In genomic region chr17:75506888-75507287, GRCh38 we compare ENCODE assay signal across 20 cellular contexts. TPM values are rescaled to one million over a fixed set of nuclear protein-coding genes. Genes with fewer than 3 reads are reported as not detected.
DNase-seq lines count a peak whose midpoint lies in the region; ATAC-seq and TF ChIP-seq lines count a peak whose summit lies in the region.
"Had no signal": no experiment of that assay in that cellular context is flagged by ENCODE, and none has a peak within 500 bp of the region (broad histone marks: within the 10 kb centered on the region; RNA-seq: fewer than 3 reads in every experiment).

No MANE protein-coding gene starts in this region.

- H3K4me3 ChIP-seq in lower lobe of right lung: no peak overlapping the region
- H3K4me3 ChIP-seq in upper lobe of left lung: no peak overlapping the region
- no peak overlapping the region for H3K4me3 ChIP-seq in coronary artery
- H3K4me3 ChIP-seq: GM23248, SJSA1 had no signal

- TF ChIP-seq CTCF in RWPE1 (conservative IDR thresholded peaks at IDR 0.05; ENCODE audit: low read depth) (no peak), lower lobe of right lung (IDR thresholded peaks at IDR 0.05) (no peak), upper lobe of left lung (IDR thresholded peaks at IDR 0.05) (no peak), coronary artery (IDR thresholded peaks at IDR 0.05) (no peak)

- peak overlapping the region; percentile 9; the same call in 1 of the 2 replicates for H3K27ac ChIP-seq in RWPE1
- peak overlapping the region; percentile 98 for H3K27ac ChIP-seq in cingulate gyrus (ENCODE audit: low read depth, low read length)
- peak overlapping the region; percentile 76 for H3K27ac ChIP-seq in lower lobe of right lung
- peak overlapping the region in 3 of 4 donors; percentile 80 to 94 (median 92) for H3K27ac ChIP-seq in upper lobe of left lung
- peak overlapping the region in 1 of 2 donors; percentile 77 for H3K27ac ChIP-seq in coronary artery
- H3K27ac ChIP-seq: GM23248, SJSA1 had no signal

- WGBS in upper lobe of left lung, 2 donors: 74 to 90% methylated on average over 9 to 20 of the region's 20 CpGs

- H3K36me3 ChIP-seq in lower lobe of right lung (peaks cover 61% of the 10 kb centered on the region), upper lobe of left lung (peaks cover 0 to 76% (median 46%) of the 10 kb centered on the region in 4 donors)

- TF ChIP-seq EP300 in upper lobe of left lung (IDR thresholded peaks at IDR 0.05): no peak

- CTCF ChIA-PET in RWPE1 (lab: Yijun Ruan, JAX): no interaction called here

- DNase-seq in RWPE1 (ENCODE audit: low spot score) (no peak), lower lobe of right lung (peak; percentile 36), upper lobe of left lung (peak in 1 of 2 donors; percentile 75), coronary artery (ENCODE audit: low spot score) (no peak), NCI-H82 treated with DMSO at 0.1 percent for 48 hours (lab: John Stamatoyannopoulos, UW; ENCODE audit: unreplicated experiment) (no peak)
- no peak for DNase-seq in activated CD4-positive, CD25-positive, alpha-beta regulatory T cell treated with anti-CD3 and anti-CD28 coated beads, Interleukin-2, amount 50 U/mL, for 72 hours
- DNase-seq: AML-193; GM23248; H9; Karpas-422; MV-4-11; NCI-H1105 treated with DMSO at 0.1 percent for 48 hours; NCI-H2029 treated with DMSO at 0.1 percent for 48 hours; NCI-H226; NCI-H510A treated with DMSO at 0.1 percent for 48 hours; NCI-H748 treated with DMSO at 0.1 percent for 48 hours; NK-92 treated with Interleukin-12 subunit alpha and Interleukin-12 subunit beta, amount 100 ng/mL, for 24 hours had no signal

- no peaks in the 10 kb centered on the region for H3K27me3 ChIP-seq in lower lobe of right lung (ENCODE audit: low read depth)
- no peaks in the 10 kb centered on the region for H3K27me3 ChIP-seq in upper lobe of left lung
- H3K27me3 ChIP-seq: SJSA1 had no signal

- no peak for TF ChIP-seq POLR2A in upper lobe of left lung (IDR thresholded peaks at IDR 0.05)

- POLR2A ChIA-PET in RWPE1 (lab: Yijun Ruan, JAX; ENCODE audit: low non-redundant PET): no interaction called here

- no peaks in the 10 kb centered on the region for H3K9me3 ChIP-seq in lower lobe of right lung
- H3K9me3 ChIP-seq in upper lobe of left lung: no peaks in the 10 kb centered on the region
- H3K9me3 ChIP-seq: SJSA1 had no signal

- intact Hi-C loops in lower lobe of right lung (cut with DNase I): no loop called here

- no peak for ATAC-seq in lower lobe of right lung
- ATAC-seq in upper lobe of left lung (ENCODE audit: low FRiP score in 2 of 2): no peak
- ATAC-seq: Panc1 had no signal

- H3K4me1 ChIP-seq in lower lobe of right lung: peaks cover 45% of the 10 kb centered on the region
- peaks cover 21 to 70% (median 36%) of the 10 kb centered on the region in 4 donors for H3K4me1 ChIP-seq in upper lobe of left lung

RNA-seq across cellular contexts. Expression of gene CASKIN2, which starts 8.4 kb away (rescaled TPM):
- total RNA-seq in lower lobe of right lung: 68.8 TPM
- 100 to 1,000 TPM in 1 of 6 donors, 10 to 100 TPM in 5; 24.1 to 113 (median 48.5) TPM for total RNA-seq in upper lobe of left lung

RNA-seq across cellular contexts. Expression of gene TSEN54, which starts 9.4 kb away (rescaled TPM):
- total RNA-seq in lower lobe of right lung (20.4 TPM), upper lobe of left lung (100 to 1,000 TPM in 2 of 6 donors, 10 to 100 TPM in 4; 19.5 to 125 (median 31.3) TPM)

RNA-seq across cellular contexts. Expression of gene LLGL2, which starts 18.6 kb away (rescaled TPM):
- 111 TPM for total RNA-seq in lower lobe of right lung
- total RNA-seq in upper lobe of left lung: 100 to 1,000 TPM; 113 to 256 (median 175) TPM
- total RNA-seq: GM23248 had no signal

RNA-seq across cellular contexts. Expression of gene TMEM94, which starts 50.5 kb away (rescaled TPM):
- total RNA-seq in lower lobe of right lung (89.5 TPM), upper lobe of left lung (100 to 1,000 TPM in 2 of 6 donors, 10 to 100 TPM in 4; 62.3 to 320 (median 90.5) TPM)
